ENCODE assay signal across 23 cellular contexts in the genomic region with DNA sequence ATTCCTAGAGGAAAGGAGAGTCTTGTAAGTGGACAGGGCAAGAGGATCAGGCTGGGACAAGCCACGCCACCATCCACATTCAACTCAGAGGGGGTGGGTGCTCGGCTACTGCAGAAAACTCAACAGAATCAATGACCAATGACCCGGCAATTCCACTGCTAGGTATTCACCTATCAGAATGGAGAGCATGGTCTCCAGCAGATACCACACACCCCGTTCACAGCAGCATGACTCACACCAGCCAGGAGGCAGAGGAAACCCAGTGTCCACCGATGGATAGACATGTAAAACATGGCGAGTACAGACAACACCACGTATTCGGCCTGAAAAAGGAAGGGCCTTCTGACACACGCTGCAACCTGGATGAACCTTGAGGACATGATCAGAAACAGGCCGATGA.
DNase-seq lines count a peak whose midpoint lies in the region; ATAC-seq, FAIRE-seq and TF ChIP-seq lines count a peak whose summit lies in the region.
"Had no signal": no experiment of that assay in that cellular context is flagged by ENCODE, and none has a peak within 500 bp of the region (broad histone marks: within the 10 kb centered on the region; RNA-seq: fewer than 3 reads in every experiment).

No MANE protein-coding gene starts in this region.

- H3K27me3 ChIP-seq in astrocyte (ENCODE audit: insufficient read depth, low read length), result no peaks in the 10 kb centered on the region
- H3K27me3 ChIP-seq in stomach, result no peaks in the 10 kb centered on the region
- H3K27me3 ChIP-seq in hepatocyte, result no peaks in the 10 kb centered on the region
- H3K27me3 ChIP-seq: gastrocnemius medialis, neural progenitor cell, vagina had no signal

- no peaks in the 10 kb centered on the region for H3K27me3 Mint-ChIP-seq in astrocyte (ENCODE audit: low read depth, unreplicated experiment)
- H3K27me3 Mint-ChIP-seq: activated CD4-positive, alpha-beta memory T cell treated with anti-CD3 and anti-CD28 coated beads, Interleukin-2, amount 10 ng/mL, durations not matched to agents 7 days and 5 days; activated naive CD8-positive, alpha-beta T cell treated with anti-CD3 and anti-CD28 coated beads, Interleukin-2, amount 10 ng/mL, durations not matched to agents 7 days and 5 days; stimulated activated naive CD8-positive, alpha-beta T cell treated with anti-CD3 and anti-CD28 coated beads, Interleukin-15, Interleukin-2, amounts not matched to agents 100 ng/mL and 50 ng/mL, for 24 hours had no signal

- H2AFZ ChIP-seq in astrocyte (ENCODE audit: low read depth, low read length), result no peak overlapping the region
- H2AFZ ChIP-seq in hepatocyte, result no peak overlapping the region
- H2AFZ ChIP-seq: neural progenitor cell had no signal

- H3K79me2 ChIP-seq in astrocyte (ENCODE audit: insufficient read depth, low read length), result peaks cover 59% of the 10 kb centered on the region
- no peaks in the 10 kb centered on the region for H3K79me2 ChIP-seq in hepatocyte

- TF ChIP-seq EP300 in stomach (IDR thresholded peaks at IDR 0.05), result no peak

- peaks cover 12% of the 10 kb centered on the region for H3K4me1 Mint-ChIP-seq in astrocyte (ENCODE audit: low read depth, unreplicated experiment)

- TF ChIP-seq POLR2A in stomach (IDR thresholded peaks at IDR 0.05), result no peak

- peaks cover 26% of the 10 kb centered on the region for H3K36me3 Mint-ChIP-seq in astrocyte (ENCODE audit: low read depth, unreplicated experiment)
- H3K36me3 Mint-ChIP-seq: activated naive CD8-positive, alpha-beta T cell treated with anti-CD3 and anti-CD28 coated beads, Interleukin-2, amount 10 ng/mL, durations not matched to agents 7 days and 5 days had no signal

- TF ChIP-seq CTCF in astrocyte (IDR thresholded peaks at IDR 0.05; ENCODE audit: insufficient read depth, low read depth, low read length), result no peak
- no peak for TF ChIP-seq CTCF in stomach (IDR thresholded peaks at IDR 0.05)
- no peak for TF ChIP-seq CTCF in hepatocyte (IDR thresholded peaks at IDR 0.05; ENCODE audit: poor library complexity)

- H3K36me3 ChIP-seq in astrocyte (ENCODE audit: insufficient read depth, low read length) (peaks cover 66% of the 10 kb centered on the region), stomach (peaks cover 25 to 96% (median 82%) of the 10 kb centered on the region in 4 donors), hepatocyte (replicated peaks; ENCODE audit: insufficient read depth, low read depth) (no peaks in the 10 kb centered on the region)
- H3K36me3 ChIP-seq: gastrocnemius medialis, neural progenitor cell had no signal

- H3K27ac ChIP-seq in astrocyte (ENCODE audit: low read depth, low read length) (peak overlapping the region; percentile 53), stomach (no peak overlapping the region), hepatocyte (no peak overlapping the region)
- H3K27ac ChIP-seq: gastrocnemius medialis, neural progenitor cell, vagina, VCaP had no signal

- H3K27ac Mint-ChIP-seq in astrocyte (ENCODE audit: unreplicated experiment), result peak overlapping the region; percentile 20
- H3K27ac Mint-ChIP-seq: activated CD4-positive, alpha-beta memory T cell treated with anti-CD3 and anti-CD28 coated beads, Interleukin-2, amount 10 ng/mL, durations not matched to agents 7 days and 5 days; activated naive CD8-positive, alpha-beta T cell treated with anti-CD3 and anti-CD28 coated beads, Interleukin-2, amount 10 ng/mL, durations not matched to agents 7 days and 5 days; neural progenitor cell; stimulated activated naive CD8-positive, alpha-beta T cell treated with anti-CD3 and anti-CD28 coated beads, Interleukin-15, Interleukin-2, amounts not matched to agents 100 ng/mL and 50 ng/mL, for 24 hours had no signal

- H3K4me1 ChIP-seq in astrocyte (ENCODE audit: insufficient read depth, low read length), result peaks cover 14% of the 10 kb centered on the region
- no peaks in the 10 kb centered on the region for H3K4me1 ChIP-seq in stomach
- no peaks in the 10 kb centered on the region for H3K4me1 ChIP-seq in hepatocyte (ENCODE audit: insufficient read depth)
- H3K4me1 ChIP-seq: gastrocnemius medialis, vagina had no signal

- intact Hi-C loops in stomach (cut with DNase I; ENCODE audit: low total_unique reads), result no loop called here

- WGBS in stomach, 5 donors, result 75 to 88% (median 82%) methylated on average over 8 to 10 of the region's 10 CpGs
- WGBS in hepatocyte (ENCODE audit: low lambda C conversion rate, missing lambda C conversion rate), result 78% methylated on average over 10 of the region's 10 CpGs

- no peak overlapping the region for H3K4me3 Mint-ChIP-seq in astrocyte (ENCODE audit: unreplicated experiment)
- H3K4me3 Mint-ChIP-seq: activated CD4-positive, alpha-beta memory T cell treated with anti-CD3 and anti-CD28 coated beads, Interleukin-2, amount 10 ng/mL, durations not matched to agents 7 days and 5 days; activated naive CD8-positive, alpha-beta T cell treated with anti-CD3 and anti-CD28 coated beads, Interleukin-2, amount 10 ng/mL, durations not matched to agents 7 days and 5 days; neural progenitor cell; stimulated activated naive CD8-positive, alpha-beta T cell treated with anti-CD3 and anti-CD28 coated beads, Interleukin-15, Interleukin-2, amounts not matched to agents 100 ng/mL and 50 ng/mL, for 24 hours had no signal

- peak; percentile 78 for FAIRE-seq in astrocyte (lab: Jason Lieb, UNC)
- FAIRE-seq: G401.6 had no signal

- H3K4me2 ChIP-seq in astrocyte (ENCODE audit: low read length), result peak overlapping the region; percentile 62
- H3K4me2 ChIP-seq in hepatocyte, result no peak overlapping the region
- H3K4me2 ChIP-seq: neural progenitor cell had no signal

- peaks cover 93% of the 10 kb centered on the region for H4K20me1 ChIP-seq in astrocyte (ENCODE audit: insufficient read depth, low read length)
- H4K20me1 ChIP-seq in hepatocyte (ENCODE audit: insufficient read depth, poor library complexity, severe bottlenecking), result no peaks in the 10 kb centered on the region

- DNase-seq in ACHN (peak; percentile 33), HT1080 (ENCODE audit: low read depth) (peak; percentile 63), astrocyte (ENCODE audit: low read depth) (peak; percentile 88), iris pigment epithelial cell (ENCODE audit: low read depth) (peak; percentile 92), stomach (no peak), dedifferentiated amniotic fluid mesenchymal stem cell (ENCODE audit: extremely low spot score) (no peak), hepatocyte (ENCODE audit: low spot score) (no peak)
- DNase-seq: activated CD4-positive, alpha-beta memory T cell treated with anti-CD3 and anti-CD28 coated beads, Interleukin-2, amount 10 ng/mL, durations not matched to agents 7 days and 5 days; activated naive CD8-positive, alpha-beta T cell treated with anti-CD3 and anti-CD28 coated beads, Interleukin-2, amount 10 ng/mL, durations not matched to agents 7 days and 5 days; cerebellar nuclear complex; gastrocnemius medialis; MM.1S; NCI-H1930; NCI-H524; OCI-M1; retina; SW 1271 had no signal

- no peak for ATAC-seq in HG03280 (IDR thresholded peaks at IDR 0.05; ENCODE audit: unreplicated experiment)
- ATAC-seq: gastrocnemius medialis had no signal

- no peaks in the 10 kb centered on the region for H3K9me3 ChIP-seq in astrocyte (ENCODE audit: insufficient read depth, low read depth, low read length)
- H3K9me3 ChIP-seq in stomach, result no peaks in the 10 kb centered on the region
- no peaks in the 10 kb centered on the region for H3K9me3 ChIP-seq in hepatocyte (ENCODE audit: low read depth)
- H3K9me3 ChIP-seq: gastrocnemius medialis, vagina had no signal

- in situ Hi-C loops in ACHN (cut with HindIII; ENCODE audit: low pct_ligation_motif_present, low pct_unique_long_range_greater_than_20kb, low sequenced_read_pairs), result no loop called here

- H3K9ac ChIP-seq in astrocyte (ENCODE audit: low read length), result no peak overlapping the region
- H3K9ac ChIP-seq: neural progenitor cell had no signal

- H3K4me3 ChIP-seq in astrocyte (ENCODE audit: insufficient read depth, low read depth, low read length), result no peak overlapping the region
- no peak overlapping the region for H3K4me3 ChIP-seq in stomach
- H3K4me3 ChIP-seq in hepatocyte, result no peak overlapping the region
- H3K4me3 ChIP-seq: gastrocnemius medialis, neural progenitor cell, vagina had no signal

- no peaks in the 10 kb centered on the region for H3K9me2 ChIP-seq in hepatocyte (replicated peaks; ENCODE audit: insufficient read depth)

- no peaks in the 10 kb centered on the region for H3K9me3 Mint-ChIP-seq in astrocyte (ENCODE audit: unreplicated experiment)
- H3K9me3 Mint-ChIP-seq: activated CD4-positive, alpha-beta memory T cell treated with anti-CD3 and anti-CD28 coated beads, Interleukin-2, amount 10 ng/mL, durations not matched to agents 7 days and 5 days; activated naive CD8-positive, alpha-beta T cell treated with anti-CD3 and anti-CD28 coated beads, Interleukin-2, amount 10 ng/mL, durations not matched to agents 7 days and 5 days; neural progenitor cell; stimulated activated naive CD8-positive, alpha-beta T cell treated with anti-CD3 and anti-CD28 coated beads, Interleukin-15, Interleukin-2, amounts not matched to agents 100 ng/mL and 50 ng/mL, for 24 hours had no signal

Comparison
In these comparisons a context has a peak if more than half of its experiments do, and no peak if none do; other contexts are left out.
1. DNase-seq: peak in ACHN (single experiment), HT1080 (single experiment), astrocyte (single experiment) and iris pigment epithelial cell (single experiment); none in stomach (single experiment), dedifferentiated amniotic fluid mesenchymal stem cell (single experiment) and hepatocyte (single experiment).